In genomic region chr17:44655983-44656700, GRCh38 we compare ENCODE assay signal across 8 cellular contexts. TPM values are rescaled to one million over a fixed set of nuclear protein-coding genes. Genes with fewer than 3 reads are reported as not detected.
DNase-seq lines count a peak whose midpoint lies in the region; ATAC-seq and TF ChIP-seq lines count a peak whose summit lies in the region.

Gene MEIOC, plus strand, starts transcription at chr17:44656468. Its CDS starts 146 bp downstream, at chr17:44656614.

- H3K9ac ChIP-seq in HCT116 (ENCODE audit: low read length), result no peak within 1 kb of the TSS

- DNase-seq in AG04449 (ENCODE audit: low read depth, low spot score) (no peak), HCT116 (ENCODE audit: low read depth, low spot score) (no peak), T1000 (lab: John Stamatoyannopoulos, UW) (peak; percentile 34), retina (peak; percentile 66), pons (ENCODE audit: low spot score) (no peak), UCSD-AML1 (lab: John Stamatoyannopoulos, UW; ENCODE audit: unreplicated experiment) (no peak)

- H3K9me3 ChIP-seq in HCT116 (ENCODE audit: control insufficient read depth in 1 of 2, insufficient read depth in 1 of 2, low read depth in 1 of 2, low read length in 2 of 2) (no peaks in the 10 kb centered on the region), ectodermal cell (ENCODE audit: control insufficient read depth, low read length) (no peaks in the 10 kb centered on the region)

- H3K27ac ChIP-seq in HCT116 (ENCODE audit: low read depth, low read length) (no peak within 1 kb of the TSS), ectodermal cell (ENCODE audit: insufficient read depth, low read depth, low read length, poor library complexity, severe bottlenecking) (no peak within 1 kb of the TSS)

- no peak for TF ChIP-seq CTCF in AG04449 (IDR thresholded peaks at IDR 0.05; ENCODE audit: insufficient read depth, low read length, missing control alignments)
- TF ChIP-seq CTCF in HCT116 (IDR thresholded peaks at IDR 0.05 in 2 of 3, conservative IDR thresholded peaks at IDR 0.05 in 1 of 3; ENCODE audit: borderline replicate concordance in 1 of 3, insufficient read depth in 1 of 3, low read depth in 2 of 3, low read length in 2 of 3), result no peak

- no peak for TF ChIP-seq RAD21 in HCT116 (IDR thresholded peaks at IDR 0.05; ENCODE audit: low read depth)

- no peak within 1 kb of the TSS for H2AFZ ChIP-seq in HCT116 (ENCODE audit: low read depth, low read length, poor library complexity, severe bottlenecking)

- H3K9me2 ChIP-seq in HCT116 (ENCODE audit: insufficient read depth), result no peaks in the 10 kb centered on the region

- WGBS in ectodermal cell, 2 experiments, result 10 to 11% methylated on average over 57 of the region's 57 CpGs

- H3K27me3 ChIP-seq in HCT116 (ENCODE audit: insufficient read depth, low read length) (no peaks in the 10 kb centered on the region), ectodermal cell (ENCODE audit: control insufficient read depth, insufficient read depth, low read length, poor library complexity, severe bottlenecking) (peaks cover 41% of the 10 kb centered on the region)

- POLR2A ChIA-PET in AG04449 (lab: Yijun Ruan, JAX), result no interaction called here
- POLR2A ChIA-PET in HCT116 (lab: Charles Lee), result no interaction called here

- H3K4me2 ChIP-seq in HCT116 (ENCODE audit: low read length), result no peak within 1 kb of the TSS

- CTCF ChIA-PET in AG04449 (lab: Yijun Ruan, JAX) (interaction anchor here (0.7 to 4.6 kb wide), 5 partner anchors 10 to 157 kb away, joined by 3 to 21 read pairs (median 9); no protein-coding TSS in a partner anchor), HCT116 (lab: Charles Lee) (interaction anchor here (0.6 kb wide), 1 partner anchor 550 kb away, joined by 4 read pairs; no protein-coding TSS in a partner anchor)

- H3K4me3 ChIP-seq in AG04449 (ENCODE audit: low read depth, low read length), result peak within 1 kb of the TSS; percentile 36
- no peak within 1 kb of the TSS for H3K4me3 ChIP-seq in HCT116 (replicated peaks in 1 of 2; ENCODE audit: low read depth in 1 of 2, low read length in 2 of 2)
- H3K4me3 ChIP-seq in ectodermal cell (ENCODE audit: insufficient read depth, low read depth, low read length), result peak within 1 kb of the TSS; percentile 16

- H3K79me2 ChIP-seq in HCT116 (ENCODE audit: insufficient read depth, low read length), result no peaks in the 10 kb centered on the region

- ATAC-seq in HCT116, result 0 out of 2 replicates have a peak, but pooled peaks have one; percentile 4
- ATAC-seq in GM21423 (IDR thresholded peaks at IDR 0.05; ENCODE audit: unreplicated experiment), result no peak

- H3K36me3 ChIP-seq in HCT116 (ENCODE audit: control insufficient read depth in 1 of 2, insufficient read depth in 2 of 2, low read length in 2 of 2) (no peaks in the 10 kb centered on the region), ectodermal cell (ENCODE audit: control insufficient read depth, insufficient read depth, low read length) (no peaks in the 10 kb centered on the region)

- intact Hi-C loops in HCT116 (cut with micrococcal nuclease), result no loop called here

- H3K4me1 ChIP-seq in HCT116 (ENCODE audit: control insufficient read depth in 1 of 2, insufficient read depth in 2 of 2, low read length in 2 of 2) (no peaks in the 10 kb centered on the region), ectodermal cell (ENCODE audit: control insufficient read depth, insufficient read depth, low read length) (no peaks in the 10 kb centered on the region)

- no peaks in the 10 kb centered on the region for H4K20me1 ChIP-seq in HCT116 (ENCODE audit: insufficient read depth)

- BruUV-seq in HCT116 (replicated peaks; lab: Mats Ljungman, UMichigan), result no TSS peak

- RAD21 ChIA-PET in HCT116 (lab: Charles Lee; ENCODE audit: low non-redundant PET in 1 of 2, low total read pairs in 2 of 2, uncharacterized antibody in 2 of 2, unreplicated experiment in 2 of 2), result no interaction called here

- no peak for TF ChIP-seq POLR2A in HCT116 (IDR thresholded peaks at IDR 0.05; ENCODE audit: borderline replicate concordance, extremely low read depth, insufficient read depth, insufficient read length)

TF ChIP-seq in HCT116, 20 proteins besides CTCF, POLR2A, EP300 and RAD21:
- TF ChIP-seq TCF7L2 (IDR thresholded peaks at IDR 0.05; ENCODE audit: borderline replicate concordance, extremely low read depth, insufficient read depth, insufficient read length) (no peak), ELF1 (IDR thresholded peaks at IDR 0.05; ENCODE audit: borderline replicate concordance, low read depth) (no peak), CEBPB (IDR thresholded peaks at IDR 0.05; ENCODE audit: low read depth) (no peak), REST (IDR thresholded peaks at IDR 0.05; ENCODE audit: low read depth) (no peak), ZFX (IDR thresholded peaks at IDR 0.05) (no peak)
TF ChIP-seq in HCT116: peak in this region for 0.

RNA-seq across cellular contexts. Expression of gene MEIOC, which starts in this region (rescaled TPM):
- total RNA-seq in HCT116 (2021; ENCODE audit: unreplicated experiment), result not detected
- polyA plus RNA-seq in HCT116 (2012), result 0.05 and 0.08 TPM in 2 replicates
- 3.4 TPM for polyA plus RNA-seq in ectodermal cell (2013, experiment 1 of 4)
- 2.5 TPM for polyA plus RNA-seq in ectodermal cell (2013, experiment 2 of 4)
- 3.6 TPM for polyA plus RNA-seq in ectodermal cell (2013, experiment 3 of 4)
- polyA plus RNA-seq in ectodermal cell (2013, experiment 4 of 4), result 3.5 TPM

Comparison
In these comparisons a context has a peak if more than half of its experiments do, and no peak if none do; other contexts are left out.
1. Peak in ATAC-seq in HCT116; RNA of the gene not detected or under 1 TPM.
2. DNase-seq: peak in T1000 (single experiment) and retina (single experiment); none in AG04449 (single experiment), HCT116 (single experiment), pons (single experiment) and UCSD-AML1 (single experiment).
3. H3K4me3 ChIP-seq: peak in AG04449 (single experiment) and ectodermal cell (single experiment); none in HCT116 (0 of 2).